ENCODE assay signal across 8 cellular contexts in the genomic region with DNA sequence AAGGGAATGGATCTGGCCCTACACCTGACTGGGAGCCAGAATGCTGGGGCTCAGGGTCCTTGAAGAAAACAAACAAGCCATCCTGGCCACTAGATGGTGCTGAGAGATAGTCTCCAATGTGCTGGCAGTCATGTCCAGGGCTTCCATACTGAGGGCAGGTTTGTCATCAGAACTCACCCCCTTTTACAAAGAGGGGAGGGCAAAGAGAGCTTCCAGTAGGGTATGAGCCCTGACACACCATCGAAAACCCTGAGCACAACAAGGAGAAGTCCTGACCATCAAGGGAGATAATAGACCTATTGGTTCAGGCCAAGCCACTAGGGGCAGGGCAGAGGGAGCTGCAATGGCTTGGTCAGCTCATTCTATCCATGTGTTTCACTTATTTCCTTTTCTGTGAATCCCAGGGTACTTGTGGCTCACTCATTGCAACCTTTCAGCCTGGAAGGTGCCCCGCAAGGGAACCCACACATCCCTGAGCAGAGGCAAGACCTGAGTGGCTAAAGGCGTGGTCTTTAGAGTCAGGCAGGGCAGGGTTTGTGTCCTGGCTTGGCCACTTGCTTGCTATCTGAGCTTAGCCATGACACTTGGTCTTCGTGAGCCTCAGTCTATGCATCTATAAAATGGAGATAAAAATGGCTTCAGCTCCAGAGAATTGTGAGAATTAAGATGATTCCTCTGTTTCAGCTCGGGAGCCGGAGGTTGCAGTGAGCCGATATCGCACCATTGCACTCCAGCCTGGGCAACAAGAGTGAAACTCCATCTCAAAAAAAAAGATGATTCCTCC. TPM values are rescaled to one million over a fixed set of nuclear protein-coding genes. Genes with fewer than 3 reads are reported as not detected.
A peak's percentile ranks its signal among the peaks of the same experiment; 100 is the strongest.
DNase-seq lines count a peak whose midpoint lies in the region; ATAC-seq, FAIRE-seq and TF ChIP-seq lines count a peak whose summit lies in the region.

No MANE protein-coding gene starts in this region.

- BruUV-seq in HepG2 (replicated peaks; lab: Mats Ljungman, UMichigan), result no TSS peak

- WGBS in HepG2 (ENCODE audit: low lambda C conversion rate), result 73% methylated on average over 8 of the region's 8 CpGs

- H3K27me3 ChIP-seq in colonic mucosa (no peaks in the 10 kb centered on the region), HepG2 (ENCODE audit: control insufficient read depth in 1 of 2, insufficient read depth in 2 of 2, low read length in 2 of 2) (peaks cover 0 to 14% of the 10 kb centered on the region in 2 experiments; a peak in 2 of 5 replicates)

- no peaks in the 10 kb centered on the region for H3K79me2 ChIP-seq in HepG2 (ENCODE audit: insufficient read depth, low read length)

- POLR2A ChIA-PET in AG04449 (lab: Yijun Ruan, JAX), result no interaction called here
- POLR2A ChIA-PET in T-cell (lab: Charles Lee), result no interaction called here
- POLR2A ChIA-PET in HepG2 (lab: Yijun Ruan, JAX), result interaction anchor here (0.9 kb wide), 2 partner anchors 13 to 44 kb away, joined by 3 to 4 read pairs; no protein-coding TSS in a partner anchor

- no peak for DNase-seq in AG04449 (ENCODE audit: low read depth, low spot score)
- peak; percentile 63 for DNase-seq in GM12865 (ENCODE audit: low read depth)
- peak; percentile 70 for DNase-seq in NB4 (ENCODE audit: low read depth)
- DNase-seq in T-cell, result peak in 14 of 34 experiments; percentile 3 to 31 (median 19)
- peak; percentile 70 for DNase-seq in colonic mucosa
- DNase-seq in HepG2 (ENCODE audit: low spot score), result peak; percentile 43
- peak; percentile 91 for DNase-seq in superior temporal gyrus (ENCODE audit: extremely low spot score)

- TF ChIP-seq POLR2A in NB4 (IDR thresholded peaks at IDR 0.05; ENCODE audit: extremely low read depth, insufficient read length) (no peak), HepG2 (IDR thresholded peaks at IDR 0.05; ENCODE audit: insufficient read depth in 1 of 2, low read depth in 2 of 2, low read length in 2 of 2) (no peak)

- CTCF ChIA-PET in AG04449 (lab: Yijun Ruan, JAX), result interaction anchor here (0.7 to 5.7 kb wide), 37 partner anchors 9 to 184 kb away, joined by 3 to 80 read pairs (median 6); a partner anchor contains a TSS
- CTCF ChIA-PET in T-cell (lab: Charles Lee), result interaction anchor here (0.6 to 2.0 kb wide), 10 partner anchors 10 to 178 kb away, joined by 3 to 6 read pairs (median 4); no protein-coding TSS in a partner anchor
- CTCF ChIA-PET in HepG2 (lab: Yijun Ruan, JAX; ENCODE audit: low intra/inter-chr PET ratio, low total read pairs), result interaction anchor here (1.0 to 2.8 kb wide), 3 partner anchors 44 to 140 kb away, joined by 3 to 25 read pairs (median 5); no protein-coding TSS in a partner anchor

- H3K4me2 ChIP-seq in HepG2 (ENCODE audit: low read depth, low read length), result peak overlapping the region; percentile 22

- H3K9ac ChIP-seq in colonic mucosa (ENCODE audit: low read depth in 2 of 2, low read length in 2 of 2) (no peak overlapping the region), HepG2 (ENCODE audit: insufficient read depth, low read depth, low read length) (no peak overlapping the region)

- H3K36me3 Mint-ChIP-seq in T-cell, result no peaks in the 10 kb centered on the region

- H3K27ac Mint-ChIP-seq in T-cell, result no peak overlapping the region

- no peaks in the 10 kb centered on the region for H3K9me3 ChIP-seq in colonic mucosa
- no peaks in the 10 kb centered on the region for H3K9me3 ChIP-seq in HepG2 (ENCODE audit: low read length)

- no peaks in the 10 kb centered on the region for H4K20me1 ChIP-seq in HepG2 (ENCODE audit: insufficient read depth, low read length)

- no peak for TF ChIP-seq EP300 in HepG2 (IDR thresholded peaks at IDR 0.05; ENCODE audit: low read depth in 2 of 2, low read length in 2 of 2)
- TF ChIP-seq EP300 in HepG2 (CRISPR knock-in tag; IDR thresholded peaks at IDR 0.05; ENCODE audit: borderline replicate concordance), result no peak

- H3K4me3 ChIP-seq in AG04449 (ENCODE audit: low read depth, low read length), result no peak overlapping the region
- no peak overlapping the region for H3K4me3 ChIP-seq in GM12865 (ENCODE audit: low read depth, low read length)
- H3K4me3 ChIP-seq in NB4 (ENCODE audit: low read depth, low read length), result no peak overlapping the region
- no peak overlapping the region for H3K4me3 ChIP-seq in colonic mucosa
- no peak overlapping the region for H3K4me3 ChIP-seq in HepG2 (replicated peaks in 1 of 3; ENCODE audit: insufficient read depth in 1 of 3, low read depth in 2 of 3, low read length in 3 of 3)

- no peak overlapping the region for H3K27ac ChIP-seq in colonic mucosa
- H3K27ac ChIP-seq in HepG2 (ENCODE audit: extremely low read length, insufficient read depth, low read length), result no peak overlapping the region

- no peaks in the 10 kb centered on the region for H3K9me3 Mint-ChIP-seq in T-cell

- no peaks in the 10 kb centered on the region for H3K36me3 ChIP-seq in colonic mucosa
- no peaks in the 10 kb centered on the region for H3K36me3 ChIP-seq in HepG2 (replicated peaks in 1 of 2; ENCODE audit: control insufficient read depth in 1 of 2, insufficient read depth in 2 of 2, low read length in 2 of 2)

- TF ChIP-seq RAD21 in HepG2 (CRISPR knock-in tag; IDR thresholded peaks at IDR 0.05), result peak; percentile 69

- peak; percentile 91 for FAIRE-seq in HepG2 (lab: Jason Lieb, UNC)

- no peak overlapping the region for H3K4me3 Mint-ChIP-seq in T-cell

- intact Hi-C loops in colonic mucosa (cut with DNase I), result loop anchor here (2.0 to 10.0 kb wide), 4 partner anchors 44 to 178 kb away; a partner anchor contains a TSS
- intact Hi-C loops in HepG2 (cut with micrococcal nuclease; ENCODE audit: unreplicated experiment), result loop anchor here (1.0 to 10.0 kb wide), 4 partner anchors 44 to 178 kb away; a partner anchor contains a TSS

- H3K4me1 ChIP-seq in colonic mucosa (no peaks in the 10 kb centered on the region), HepG2 (ENCODE audit: insufficient read depth, low read length) (peaks cover 38% of the 10 kb centered on the region)

- H3K4me1 Mint-ChIP-seq in T-cell, result peaks cover 0 to 6% (median 4%) of the 10 kb centered on the region in 3 donors

- TF ChIP-seq CTCF in AG04449 (IDR thresholded peaks at IDR 0.05; ENCODE audit: insufficient read depth, low read length, missing control alignments) (peak; percentile 45), GM12865 (IDR thresholded peaks at IDR 0.05; ENCODE audit: insufficient read depth, low read depth, low read length, missing control alignments) (peak; percentile 59), NB4 (IDR thresholded peaks at IDR 0.05; ENCODE audit: low read depth, low read length) (peak; percentile 60), colonic mucosa (IDR thresholded peaks at IDR 0.05) (peak; percentile 69), HepG2 (CRISPR knock-in tag; IDR thresholded peaks at IDR 0.05) (peak; percentile 92)

- in situ Hi-C loops in HepG2 (cut with HindIII; ENCODE audit: extremely low pct_ligation_motif_present, low pct_unique_long_range_greater_than_20kb), result loop anchor here (5.0 kb wide), 1 partner anchor 40 kb away; no protein-coding TSS in a partner anchor

- ATAC-seq in T-cell (replicated peaks in 1 of 4) (peak; percentile 62 to 72 (median 68)), HepG2 (peak; percentile 96), HG02759 (IDR thresholded peaks at IDR 0.05; ENCODE audit: unreplicated experiment) (no peak)

- H3K27me3 Mint-ChIP-seq in T-cell, result peaks cover 28 to 36% of the 10 kb centered on the region in 2 donors

- no peak overlapping the region for H2AFZ ChIP-seq in HepG2 (ENCODE audit: low read length)

RNA-seq across cellular contexts. Expression of a gene that starts 6.2 kb away (rescaled TPM):
- total RNA-seq in T-cell (1 to 10 TPM in 1 of 5 donors, under 1 TPM in 4; 0.20 to 1.0 (median 0.58) TPM), colonic mucosa (10 to 100 TPM; 47.1 to 63.1 TPM), HepG2 (2016; rRNA removed; fragmentation: Illumina TruSeq; extraction: Trizol) (4.8 and 8.6 TPM in 2 replicates)
- total RNA-seq in HepG2 (2016; cell fraction: cytosol; rRNA removed; fragmentation: Illumina TruSeq; extraction: Trizol; ENCODE audit: low read depth), result 3.3 and 4.8 TPM in 2 replicates
- 4.6 and 7.6 TPM in 2 replicates for total RNA-seq in HepG2 (2016; cell fraction: insoluble cytoplasmic fraction; rRNA removed; fragmentation: Illumina TruSeq; extraction: Trizol)
- total RNA-seq in HepG2 (2016; cell fraction: membrane; rRNA removed; fragmentation: Illumina TruSeq; extraction: Trizol), result 3.6 and 3.9 TPM in 2 replicates
- total RNA-seq in HepG2 (2016; cell fraction: nucleus; rRNA removed; fragmentation: Illumina TruSeq; extraction: Trizol), result 12.0 and 12.8 TPM in 2 replicates
- polyA plus RNA-seq in HepG2 (2011; rRNA removed), result 15.4 and 15.8 TPM in 2 replicates
- 5.2 and 5.8 TPM in 2 replicates for polyA plus RNA-seq in HepG2 (2011; cell fraction: cytosol; rRNA removed)
- 49.9 and 50.8 TPM in 2 replicates for polyA plus RNA-seq in HepG2 (2011; cell fraction: nucleus; rRNA removed)
- 7.8 and 9.0 TPM in 2 replicates for polyA plus RNA-seq in HepG2 (2012)
- polyA plus RNA-seq in HepG2 (2016; cell fraction: cytosol; fragmentation: Illumina TruSeq; extraction: Trizol; ENCODE audit: low read depth), result 0.53 and 0.76 TPM in 2 replicates
- polyA plus RNA-seq in HepG2 (2016; cell fraction: insoluble cytoplasmic fraction; fragmentation: Illumina TruSeq; extraction: Trizol; ENCODE audit: low read depth), result 4.0 and 7.4 TPM in 2 replicates
- 1.5 TPM in 2 replicates for polyA plus RNA-seq in HepG2 (2016; cell fraction: membrane; fragmentation: Illumina TruSeq; extraction: Trizol; ENCODE audit: low read depth)
- polyA plus RNA-seq in HepG2 (2016; cell fraction: nucleus; fragmentation: Illumina TruSeq; extraction: Trizol; ENCODE audit: insufficient read depth, low read depth), result 35.8 and 36.7 TPM in 2 replicates
- polyA minus RNA-seq in HepG2 (2011; rRNA and poly(A)+ RNA removed; ENCODE audit: low replicate concordance), result 14.0 and 15.2 TPM in 2 replicates
- 4.4 and 6.2 TPM in 2 replicates for polyA minus RNA-seq in HepG2 (2011; cell fraction: cytosol; rRNA and poly(A)+ RNA removed)
- 22.7 and 29.6 TPM in 2 replicates for polyA minus RNA-seq in HepG2 (2011; cell fraction: nucleus; rRNA and poly(A)+ RNA removed)

RNA-seq across cellular contexts. Expression of a gene that starts 38.3 kb away (rescaled TPM):
- 10 to 100 TPM; 19.0 to 41.7 (median 32.3) TPM for total RNA-seq in T-cell
- 10 to 100 TPM in 1 of 2 donors, 1 to 10 TPM in 1; 6.9 to 11.3 TPM for total RNA-seq in colonic mucosa
- 0.93 and 1.1 TPM in 2 replicates for total RNA-seq in HepG2 (2016; rRNA removed; fragmentation: Illumina TruSeq; extraction: Trizol)
- 0.10 and 0.26 TPM in 2 replicates for total RNA-seq in HepG2 (2016; cell fraction: cytosol; rRNA removed; fragmentation: Illumina TruSeq; extraction: Trizol; ENCODE audit: low read depth)
- 0.62 and 1.1 TPM in 2 replicates for total RNA-seq in HepG2 (2016; cell fraction: insoluble cytoplasmic fraction; rRNA removed; fragmentation: Illumina TruSeq; extraction: Trizol)
- total RNA-seq in HepG2 (2016; cell fraction: membrane; rRNA removed; fragmentation: Illumina TruSeq; extraction: Trizol), result 0.46 and 0.55 TPM in 2 replicates
- total RNA-seq in HepG2 (2016; cell fraction: nucleus; rRNA removed; fragmentation: Illumina TruSeq; extraction: Trizol), result 0.47 and 0.75 TPM in 2 replicates
- polyA plus RNA-seq in HepG2 (2011; rRNA removed), result 0.69 and 1.6 TPM in 2 replicates
- polyA plus RNA-seq in HepG2 (2011; cell fraction: cytosol; rRNA removed), result 0.97 and 1.3 TPM in 2 replicates
- 0.92 and 1.5 TPM in 2 replicates for polyA plus RNA-seq in HepG2 (2011; cell fraction: nucleus; rRNA removed)
- 0.59 and 2.0 TPM in 2 replicates for polyA plus RNA-seq in HepG2 (2012)
- polyA plus RNA-seq in HepG2 (2016; cell fraction: cytosol; fragmentation: Illumina TruSeq; extraction: Trizol; ENCODE audit: low read depth), result 0.05 and 0.12 TPM in 2 replicates
- 0.37 and 1.0 TPM in 2 replicates for polyA plus RNA-seq in HepG2 (2016; cell fraction: insoluble cytoplasmic fraction; fragmentation: Illumina TruSeq; extraction: Trizol; ENCODE audit: low read depth)
- polyA plus RNA-seq in HepG2 (2016; cell fraction: membrane; fragmentation: Illumina TruSeq; extraction: Trizol; ENCODE audit: low read depth), result 0.29 and 0.74 TPM in 2 replicates
- polyA plus RNA-seq in HepG2 (2016; cell fraction: nucleus; fragmentation: Illumina TruSeq; extraction: Trizol; ENCODE audit: insufficient read depth, low read depth), result 0.71 and 1.0 TPM in 2 replicates
- polyA minus RNA-seq in HepG2 (2011; rRNA and poly(A)+ RNA removed; ENCODE audit: low replicate concordance), result 0.19 and 7.1 TPM in 2 replicates
- 0.44 and 1.3 TPM in 2 replicates for polyA minus RNA-seq in HepG2 (2011; cell fraction: cytosol; rRNA and poly(A)+ RNA removed)
- 3.2 and 4.6 TPM in 2 replicates for polyA minus RNA-seq in HepG2 (2011; cell fraction: nucleus; rRNA and poly(A)+ RNA removed)
